18 cellular contexts compared by ENCODE assay signal in the genomic region with DNA sequence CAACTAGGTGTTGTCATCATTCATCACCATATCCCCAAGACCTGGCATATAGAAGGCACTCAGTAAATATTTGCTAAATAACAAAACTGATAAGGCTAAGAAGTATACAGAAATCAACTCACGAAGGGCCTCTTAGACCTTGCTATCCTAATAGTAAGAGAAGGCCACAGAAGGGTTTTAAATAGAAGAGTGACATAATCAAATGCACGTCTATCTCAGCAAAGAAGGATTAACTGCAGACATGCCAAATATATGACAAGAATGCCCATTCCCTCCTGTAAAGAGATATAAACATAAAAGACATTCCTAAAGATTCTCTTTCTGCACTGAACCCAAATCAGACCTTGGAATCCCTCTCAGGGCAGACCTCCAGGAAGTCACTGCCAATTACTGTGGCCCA.
"Had no signal": no experiment of that assay in that cellular context is flagged by ENCODE, and none has a peak within 500 bp of the region (broad histone marks: within the 10 kb centered on the region; RNA-seq: fewer than 3 reads in every experiment).

No MANE protein-coding gene starts in this region.

- H3K4me3 Mint-ChIP-seq: activated naive CD8-positive, alpha-beta T cell; natural killer cell; stimulated activated naive CD8-positive, alpha-beta T cell treated with anti-CD3 and anti-CD28 coated beads, Interleukin-15, Interleukin-2, amounts not matched to agents 100 ng/mL and 50 ng/mL, for 24 hours had no signal

- H3K27ac Mint-ChIP-seq: activated naive CD8-positive, alpha-beta T cell; stimulated activated naive CD8-positive, alpha-beta T cell treated with anti-CD3 and anti-CD28 coated beads, Interleukin-15, Interleukin-2, amounts not matched to agents 100 ng/mL and 50 ng/mL, for 24 hours had no signal

- H3K27me3 Mint-ChIP-seq: activated naive CD8-positive, alpha-beta T cell; stimulated activated naive CD8-positive, alpha-beta T cell treated with anti-CD3 and anti-CD28 coated beads, Interleukin-15, Interleukin-2, amounts not matched to agents 100 ng/mL and 50 ng/mL, for 24 hours had no signal

- H3K9me3 ChIP-seq: prostate gland, sigmoid colon, upper lobe of left lung had no signal

- H3K27me3 ChIP-seq: sigmoid colon, upper lobe of left lung had no signal

- H3K4me3 ChIP-seq: coronary artery, lung, prostate gland, sigmoid colon, upper lobe of left lung had no signal

- H3K36me3 Mint-ChIP-seq: natural killer cell had no signal

- DNase-seq: activated CD4-positive, alpha-beta T cell treated with anti-CD3 and anti-CD28 coated beads, Interleukin-2, amount 50 U/mL, for 4 hours; activated CD4-positive, CD25-positive, alpha-beta regulatory T cell treated with anti-CD3 and anti-CD28 coated beads, Interleukin-2, amount 50 U/mL, for 72 hours; activated effector memory CD4-positive, alpha-beta T cell treated with anti-CD3 and anti-CD28 coated beads, Interleukin-2, amount 50 U/mL, for 16 hours; activated T-cell treated with anti-CD3 and anti-CD28 coated beads, Interleukin-2, amount 50 U/mL, for 1 hour; aorta; effector memory CD4-positive, alpha-beta T cell; hypothalamus; natural killer cell; occipital lobe; sigmoid colon; stimulated activated CD4-positive, alpha-beta T cell treated with anti-CD3 and anti-CD28 coated beads, Interleukin-4, amount 100 ng/mL, for 1 hour; stimulated activated CD8-positive, alpha-beta memory T cell treated with anti-CD3 and anti-CD28 coated beads, Interleukin-4, amount 100 ng/mL, for 48 hours; upper lobe of left lung had no signal

- H3K9me3 Mint-ChIP-seq: natural killer cell; stimulated activated naive CD8-positive, alpha-beta T cell treated with anti-CD3 and anti-CD28 coated beads, Interleukin-15, Interleukin-2, amounts not matched to agents 100 ng/mL and 50 ng/mL, for 24 hours had no signal

- ATAC-seq: natural killer cell had no signal

- H3K4me1 ChIP-seq: prostate gland, upper lobe of left lung had no signal

- H3K36me3 ChIP-seq: prostate gland had no signal

- H3K27ac ChIP-seq: sigmoid colon, upper lobe of left lung had no signal
